In the genomic region with DNA sequence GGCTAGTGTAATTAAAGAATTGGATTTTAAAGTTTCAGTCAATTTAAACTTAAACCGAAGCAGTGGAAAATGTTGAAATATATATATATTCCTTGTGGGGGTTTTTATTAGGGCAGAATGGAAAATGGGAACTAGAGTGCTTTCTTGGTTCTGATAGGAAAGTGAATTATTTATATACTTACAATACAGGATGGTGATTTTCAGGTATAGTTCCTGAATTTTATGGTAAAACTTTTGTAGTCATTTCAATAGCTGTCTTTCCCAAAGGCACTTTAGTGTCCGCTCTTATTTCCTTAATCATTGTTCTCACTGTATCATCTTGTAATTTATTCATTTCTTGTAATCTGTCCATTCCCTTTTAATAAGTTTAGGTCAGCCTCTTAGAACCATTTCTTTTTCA, we compare ENCODE assay signal across 9 cellular contexts. TPM values are rescaled to one million over a fixed set of nuclear protein-coding genes. Genes with fewer than 3 reads are reported as not detected.
DNase-seq lines count a peak whose midpoint lies in the region; ATAC-seq and TF ChIP-seq lines count a peak whose summit lies in the region.
"Had no signal": no experiment of that assay in that cellular context is flagged by ENCODE, and none has a peak within 500 bp of the region (broad histone marks: within the 10 kb centered on the region; RNA-seq: fewer than 3 reads in every experiment).

No MANE protein-coding gene starts in this region.

- H3K4me1 ChIP-seq in CD4-positive, alpha-beta memory T cell (ENCODE audit: insufficient read depth, low read length), result peaks cover 52% of the 10 kb centered on the region
- peaks cover 19 to 24% of the 10 kb centered on the region in 2 donors for H3K4me1 ChIP-seq in naive thymus-derived CD4-positive, alpha-beta T cell (ENCODE audit: control insufficient read depth in 2 of 2, insufficient read depth in 2 of 2, low read length in 2 of 2)

- no peak for DNase-seq in CD4-positive, alpha-beta memory T cell
- DNase-seq in MG63, result no peak
- no peak for DNase-seq in central memory CD8-positive, alpha-beta T cell (ENCODE audit: low spot score in 2 of 2)
- DNase-seq in naive thymus-derived CD4-positive, alpha-beta T cell, result no peak
- no peak for DNase-seq in C1 segment of cervical spinal cord (lab: John Stamatoyannopoulos, UW)
- DNase-seq in NCI-H1436 treated with DMSO at 0.1 percent for 48 hours (lab: John Stamatoyannopoulos, UW), result no peak
- no peak for DNase-seq in lower leg skin (ENCODE audit: low spot score in 2 of 2)
- DNase-seq: upper lobe of right lung had no signal

- peaks cover 51 to 70% of the 10 kb centered on the region in 2 donors for H3K36me3 Mint-ChIP-seq in CD4-positive, alpha-beta memory T cell
- peaks cover 61% of the 10 kb centered on the region for H3K36me3 Mint-ChIP-seq in central memory CD8-positive, alpha-beta T cell (ENCODE audit: insufficient read depth)
- H3K36me3 Mint-ChIP-seq in naive thymus-derived CD4-positive, alpha-beta T cell, result peaks cover 17 to 52% (median 42%) of the 10 kb centered on the region in 5 donors

- peak overlapping the region; percentile 88 for H3K27ac ChIP-seq in CD4-positive, alpha-beta memory T cell (ENCODE audit: low read depth, low read length)
- peak overlapping the region; percentile 89 for H3K27ac ChIP-seq in naive thymus-derived CD4-positive, alpha-beta T cell (ENCODE audit: low read depth, low read length)
- H3K27ac ChIP-seq: upper lobe of right lung had no signal

- 92 to 94% methylated on average over 2 of the region's 2 CpGs for WGBS in lower leg skin, 2 donors

- ATAC-seq in central memory CD8-positive, alpha-beta T cell (replicated peaks; ENCODE audit: extremely low read depth, poor library complexity, severe bottlenecking), result no peak
- no peak for ATAC-seq in naive thymus-derived CD4-positive, alpha-beta T cell
- ATAC-seq in HG03039 (IDR thresholded peaks at IDR 0.05; ENCODE audit: unreplicated experiment), result no peak
- ATAC-seq: upper lobe of right lung had no signal

- CTCF ChIA-PET in CD4-positive, alpha-beta memory T cell (lab: Charles Lee; ENCODE audit: partially characterized antibody), result no interaction called here
- CTCF ChIA-PET in naive thymus-derived CD4-positive, alpha-beta T cell (lab: Charles Lee), result no interaction called here

- no peak for TF ChIP-seq CTCF in lower leg skin (IDR thresholded peaks at IDR 0.05)

- H3K27me3 ChIP-seq in CD4-positive, alpha-beta memory T cell (ENCODE audit: insufficient read depth, low read length), result no peaks in the 10 kb centered on the region
- no peaks in the 10 kb centered on the region for H3K27me3 ChIP-seq in MG63
- H3K27me3 ChIP-seq in naive thymus-derived CD4-positive, alpha-beta T cell (ENCODE audit: control insufficient read depth in 2 of 2, insufficient read depth in 2 of 2, low read length in 2 of 2), result no peaks in the 10 kb centered on the region
- H3K27me3 ChIP-seq: upper lobe of right lung had no signal

- H3K27ac Mint-ChIP-seq in CD4-positive, alpha-beta memory T cell, result peak overlapping the region in 6 of 7 donors; percentile 39 to 99 (median 94)
- no peak overlapping the region for H3K27ac Mint-ChIP-seq in central memory CD8-positive, alpha-beta T cell (ENCODE audit: low read depth)
- H3K27ac Mint-ChIP-seq in naive thymus-derived CD4-positive, alpha-beta T cell, result peak overlapping the region in 4 of 9 donors; percentile 92 to 98 (median 94)

- no peak overlapping the region for H3K4me3 ChIP-seq in CD4-positive, alpha-beta memory T cell (ENCODE audit: low read length in 2 of 2)
- H3K4me3 ChIP-seq in MG63 (peak overlapping the region; percentile 73), lower leg skin (ENCODE audit: low read depth, poor library complexity, severe bottlenecking) (no peak overlapping the region)
- H3K4me3 ChIP-seq in naive thymus-derived CD4-positive, alpha-beta T cell (ENCODE audit: low read length), result no peak overlapping the region

- H3K36me3 ChIP-seq in CD4-positive, alpha-beta memory T cell (ENCODE audit: insufficient read depth, low read length), result peaks cover 39% of the 10 kb centered on the region
- H3K36me3 ChIP-seq in MG63, result peaks cover 70% of the 10 kb centered on the region
- peaks cover 23 to 49% (median 32%) of the 10 kb centered on the region in 3 experiments for H3K36me3 ChIP-seq in naive thymus-derived CD4-positive, alpha-beta T cell (ENCODE audit: control insufficient read depth in 2 of 3, insufficient read depth in 3 of 3, low read length in 3 of 3)

- intact Hi-C loops in CD4-positive, alpha-beta memory T cell (cut with micrococcal nuclease), result no loop called here
- intact Hi-C loops in naive thymus-derived CD4-positive, alpha-beta T cell (cut with micrococcal nuclease), result loop anchor here in 1 of 2 donors (10.0 kb wide), 1 partner anchor 1724 kb away; no protein-coding TSS in a partner anchor
- intact Hi-C loops in lower leg skin (cut with DNase I; ENCODE audit: low total_unique reads), result no loop called here

- no peak for TF ChIP-seq POLR2A in lower leg skin (IDR thresholded peaks at IDR 0.05)

- peak overlapping the region; percentile 17 to 100 (median 99) for H3K4me3 Mint-ChIP-seq in CD4-positive, alpha-beta memory T cell
- H3K4me3 Mint-ChIP-seq in central memory CD8-positive, alpha-beta T cell, result peak overlapping the region; percentile 97
- peak overlapping the region in 8 of 10 donors; percentile 34 to 100 (median 98) for H3K4me3 Mint-ChIP-seq in naive thymus-derived CD4-positive, alpha-beta T cell

- POLR2A ChIA-PET in CD4-positive, alpha-beta memory T cell (lab: Charles Lee; ENCODE audit: partially characterized antibody), result no interaction called here
- POLR2A ChIA-PET in naive thymus-derived CD4-positive, alpha-beta T cell (lab: Charles Lee), result no interaction called here

- H3K4me1 Mint-ChIP-seq in CD4-positive, alpha-beta memory T cell, result peaks cover 40 to 65% (median 51%) of the 10 kb centered on the region in 4 donors
- H3K4me1 Mint-ChIP-seq in central memory CD8-positive, alpha-beta T cell, result peaks cover 53% of the 10 kb centered on the region
- H3K4me1 Mint-ChIP-seq in naive thymus-derived CD4-positive, alpha-beta T cell, result peaks cover 20 to 69% (median 51%) of the 10 kb centered on the region in 7 donors

- no peaks in the 10 kb centered on the region for H3K9me3 ChIP-seq in CD4-positive, alpha-beta memory T cell (ENCODE audit: control insufficient read depth in 1 of 2, low read length in 2 of 2)
- H3K9me3 ChIP-seq in MG63, result no peaks in the 10 kb centered on the region; the same call in 1 of the 2 replicates
- H3K9me3 ChIP-seq in naive thymus-derived CD4-positive, alpha-beta T cell (ENCODE audit: control insufficient read depth in 2 of 3, low read length in 3 of 3), result no peaks in the 10 kb centered on the region
- H3K9me3 ChIP-seq: upper lobe of right lung had no signal

- no peaks in the 10 kb centered on the region for H3K27me3 Mint-ChIP-seq in CD4-positive, alpha-beta memory T cell
- no peaks in the 10 kb centered on the region for H3K27me3 Mint-ChIP-seq in central memory CD8-positive, alpha-beta T cell
- H3K27me3 Mint-ChIP-seq in naive thymus-derived CD4-positive, alpha-beta T cell, result peaks cover 0 to 3% (median 0%) of the 10 kb centered on the region in 5 donors

- H3K9me3 Mint-ChIP-seq in CD4-positive, alpha-beta memory T cell, result no peaks in the 10 kb centered on the region
- no peaks in the 10 kb centered on the region for H3K9me3 Mint-ChIP-seq in central memory CD8-positive, alpha-beta T cell
- H3K9me3 Mint-ChIP-seq in naive thymus-derived CD4-positive, alpha-beta T cell, result no peaks in the 10 kb centered on the region

RNA-seq across cellular contexts. Expression of gene RPL37A, which starts 1.9 kb away (rescaled TPM):
- total RNA-seq in CD4-positive, alpha-beta memory T cell, result 1,000 to 10,000 TPM; 3,034 to 3,213 TPM
- 1,000 to 10,000 TPM; 1,713 to 3,751 TPM for polyA plus RNA-seq in CD4-positive, alpha-beta memory T cell
- 528 and 2,080 TPM in 2 replicates for total RNA-seq in MG63 (2014; rRNA removed; shearing (Covaris generic); ENCODE audit: low replicate concordance)
- total RNA-seq in naive thymus-derived CD4-positive, alpha-beta T cell, result 1,000 to 10,000 TPM; 2,173 to 3,712 (median 3,236) TPM
- polyA plus RNA-seq in naive thymus-derived CD4-positive, alpha-beta T cell, result 1,000 to 10,000 TPM; 3,585 to 4,840 TPM
- 1,000 to 10,000 TPM; 1,765 to 2,628 (median 2,029) TPM for total RNA-seq in lower leg skin
